1 cellular context compared by ENCODE assay signal in the genomic region with DNA sequence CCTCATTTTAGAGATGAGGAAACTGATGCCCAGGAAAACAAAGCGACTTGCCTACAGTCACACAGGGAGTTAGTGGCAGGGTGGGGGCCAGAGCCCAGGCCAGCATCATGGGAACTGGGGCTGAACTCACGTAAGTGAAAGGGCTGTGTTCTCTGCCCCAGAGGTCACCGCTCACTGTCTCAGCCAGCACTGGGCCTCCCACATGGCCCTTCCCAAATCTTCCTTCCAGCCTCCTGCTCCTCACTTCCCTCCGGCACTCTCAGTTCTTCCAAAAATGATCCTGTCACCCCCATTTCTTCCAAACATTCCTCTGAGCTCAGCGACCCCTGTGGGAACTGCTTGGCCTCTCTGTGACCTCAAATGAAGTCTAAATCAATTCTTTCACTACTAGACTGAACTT.
TF ChIP-seq lines count a peak whose summit lies in the region.

No MANE protein-coding gene starts in this region.

TF ChIP-seq in liver, 16 proteins besides CTCF, POLR2A, EP300 and RAD21:
- TF ChIP-seq SP1 (IDR thresholded peaks at IDR 0.05) (peak; percentile 51), GABPA (IDR thresholded peaks at IDR 0.05 in 1 of 2, conservative IDR thresholded peaks at IDR 0.05 in 1 of 2) (no peak), NR2F2 (IDR thresholded peaks at IDR 0.05) (peak; percentile 78), RXRA (IDR thresholded peaks at IDR 0.05) (peak; percentile 68 to 83)
- TF ChIP-seq, protein P1, sequence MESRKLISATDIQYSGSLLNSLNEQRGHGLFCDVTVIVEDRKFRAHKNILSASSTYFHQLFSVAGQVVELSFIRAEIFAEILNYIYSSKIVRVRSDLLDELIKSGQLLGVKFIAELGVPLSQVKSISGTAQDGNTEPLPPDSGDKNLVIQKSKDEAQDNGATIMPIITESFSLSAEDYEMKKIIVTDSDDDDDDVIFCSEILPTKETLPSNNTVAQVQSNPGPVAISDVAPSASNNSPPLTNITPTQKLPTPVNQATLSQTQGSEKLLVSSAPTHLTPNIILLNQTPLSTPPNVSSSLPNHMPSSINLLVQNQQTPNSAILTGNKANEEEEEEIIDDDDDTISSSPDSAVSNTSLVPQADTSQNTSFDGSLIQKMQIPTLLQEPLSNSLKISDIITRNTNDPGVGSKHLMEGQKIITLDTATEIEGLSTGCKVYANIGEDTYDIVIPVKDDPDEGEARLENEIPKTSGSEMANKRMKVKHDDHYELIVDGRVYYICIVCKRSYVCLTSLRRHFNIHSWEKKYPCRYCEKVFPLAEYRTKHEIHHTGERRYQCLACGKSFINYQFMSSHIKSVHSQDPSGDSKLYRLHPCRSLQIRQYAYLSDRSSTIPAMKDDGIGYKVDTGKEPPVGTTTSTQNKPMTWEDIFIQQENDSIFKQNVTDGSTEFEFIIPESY (IDR thresholded peaks at IDR 0.05) = no peak
- TF ChIP-seq, protein P2, sequence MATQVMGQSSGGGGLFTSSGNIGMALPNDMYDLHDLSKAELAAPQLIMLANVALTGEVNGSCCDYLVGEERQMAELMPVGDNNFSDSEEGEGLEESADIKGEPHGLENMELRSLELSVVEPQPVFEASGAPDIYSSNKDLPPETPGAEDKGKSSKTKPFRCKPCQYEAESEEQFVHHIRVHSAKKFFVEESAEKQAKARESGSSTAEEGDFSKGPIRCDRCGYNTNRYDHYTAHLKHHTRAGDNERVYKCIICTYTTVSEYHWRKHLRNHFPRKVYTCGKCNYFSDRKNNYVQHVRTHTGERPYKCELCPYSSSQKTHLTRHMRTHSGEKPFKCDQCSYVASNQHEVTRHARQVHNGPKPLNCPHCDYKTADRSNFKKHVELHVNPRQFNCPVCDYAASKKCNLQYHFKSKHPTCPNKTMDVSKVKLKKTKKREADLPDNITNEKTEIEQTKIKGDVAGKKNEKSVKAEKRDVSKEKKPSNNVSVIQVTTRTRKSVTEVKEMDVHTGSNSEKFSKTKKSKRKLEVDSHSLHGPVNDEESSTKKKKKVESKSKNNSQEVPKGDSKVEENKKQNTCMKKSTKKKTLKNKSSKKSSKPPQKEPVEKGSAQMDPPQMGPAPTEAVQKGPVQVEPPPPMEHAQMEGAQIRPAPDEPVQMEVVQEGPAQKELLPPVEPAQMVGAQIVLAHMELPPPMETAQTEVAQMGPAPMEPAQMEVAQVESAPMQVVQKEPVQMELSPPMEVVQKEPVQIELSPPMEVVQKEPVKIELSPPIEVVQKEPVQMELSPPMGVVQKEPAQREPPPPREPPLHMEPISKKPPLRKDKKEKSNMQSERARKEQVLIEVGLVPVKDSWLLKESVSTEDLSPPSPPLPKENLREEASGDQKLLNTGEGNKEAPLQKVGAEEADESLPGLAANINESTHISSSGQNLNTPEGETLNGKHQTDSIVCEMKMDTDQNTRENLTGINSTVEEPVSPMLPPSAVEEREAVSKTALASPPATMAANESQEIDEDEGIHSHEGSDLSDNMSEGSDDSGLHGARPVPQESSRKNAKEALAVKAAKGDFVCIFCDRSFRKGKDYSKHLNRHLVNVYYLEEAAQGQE (IDR thresholded peaks at IDR 0.05) = peak; percentile 41
- TF ChIP-seq, protein P3, sequence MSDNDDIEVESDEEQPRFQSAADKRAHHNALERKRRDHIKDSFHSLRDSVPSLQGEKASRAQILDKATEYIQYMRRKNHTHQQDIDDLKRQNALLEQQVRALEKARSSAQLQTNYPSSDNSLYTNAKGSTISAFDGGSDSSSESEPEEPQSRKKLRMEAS (IDR thresholded peaks at IDR 0.05) = no peak
